Comparison of ENCODE assay signal across 29 cellular contexts in genomic region chr2:16314001-16314400, GRCh38.
A peak's percentile ranks its signal among the peaks of the same experiment; 100 is the strongest.
DNase-seq lines count a peak whose midpoint lies in the region; ATAC-seq, FAIRE-seq and TF ChIP-seq lines count a peak whose summit lies in the region.
"Had no signal": no experiment of that assay in that cellular context is flagged by ENCODE, and none has a peak within 500 bp of the region (broad histone marks: within the 10 kb centered on the region; RNA-seq: fewer than 3 reads in every experiment).

No MANE protein-coding gene starts in this region.

- H3K27me3 ChIP-seq in HepG2 (ENCODE audit: control insufficient read depth in 1 of 2, insufficient read depth in 2 of 2, low read length in 2 of 2) (no peaks in the 10 kb centered on the region), right lobe of liver (no peaks in the 10 kb centered on the region), BE2C (no peaks in the 10 kb centered on the region)
- H3K27me3 ChIP-seq: BLaER1; BLaER1 treated with 17β-estradiol and CSF1 and Interleukin-3, amounts not matched to agents 10 nM and 100 nM had no signal

- FAIRE-seq in HepG2 (lab: Jason Lieb, UNC), result no peak
- FAIRE-seq: A204.1, A549, D721Med had no signal

- no peak overlapping the region for H3K27ac ChIP-seq in HepG2 (ENCODE audit: extremely low read length, insufficient read depth, low read length)
- no peak overlapping the region for H3K27ac ChIP-seq in right lobe of liver
- H3K27ac ChIP-seq: 22Rv1; A549; BLaER1; BLaER1 treated with 17β-estradiol and CSF1 and Interleukin-3, amounts not matched to agents 10 nM and 100 nM; C4-2B had no signal

- H3K9ac ChIP-seq in HepG2 (ENCODE audit: insufficient read depth, low read depth, low read length), result no peak overlapping the region
- H3K9ac ChIP-seq: BLaER1; BLaER1 treated with 17β-estradiol and CSF1 and Interleukin-3, amounts not matched to agents 10 nM and 100 nM had no signal

- POLR2A ChIA-PET in HepG2 (lab: Yijun Ruan, JAX), result no interaction called here

- H3K4me3 ChIP-seq in HepG2 (replicated peaks in 1 of 3; ENCODE audit: insufficient read depth in 1 of 3, low read depth in 2 of 3, low read length in 3 of 3) (no peak overlapping the region), right lobe of liver (no peak overlapping the region), BE2C (ENCODE audit: low read depth, low read length) (no peak overlapping the region)
- H3K4me3 ChIP-seq: A549; BLaER1; BLaER1 treated with 17β-estradiol and CSF1 and Interleukin-3, amounts not matched to agents 10 nM and 100 nM had no signal

- WGBS in HepG2 (ENCODE audit: low lambda C conversion rate), result 87% methylated on average over 1 of the region's 1 CpG
- 82% methylated on average over 1 of the region's 1 CpG for WGBS in right lobe of liver (ENCODE audit: insufficient coverage, low coverage, low lambda C conversion rate, missing lambda C conversion rate)

- H3K9me3 ChIP-seq in HepG2 (ENCODE audit: low read length) (no peaks in the 10 kb centered on the region), right lobe of liver (no peaks in the 10 kb centered on the region), BE2C (no peaks in the 10 kb centered on the region; the same call in 1 of the 2 replicates)
- H3K9me3 ChIP-seq: A549; BLaER1; BLaER1 treated with 17β-estradiol and CSF1 and Interleukin-3, amounts not matched to agents 10 nM and 100 nM had no signal

- H3K36me3 ChIP-seq in HepG2 (replicated peaks in 1 of 2; ENCODE audit: control insufficient read depth in 1 of 2, insufficient read depth in 2 of 2, low read length in 2 of 2) (no peaks in the 10 kb centered on the region), right lobe of liver (no peaks in the 10 kb centered on the region), BE2C (no peaks in the 10 kb centered on the region)
- H3K36me3 ChIP-seq: BLaER1; BLaER1 treated with 17β-estradiol and CSF1 and Interleukin-3, amounts not matched to agents 10 nM and 100 nM had no signal

- DNase-seq in HepG2 (ENCODE audit: low spot score), result no peak
- no peak for DNase-seq in right lobe of liver
- peak; percentile 94 for DNase-seq in BE2C
- DNase-seq: 8988T; ACHN; AML-193; Caco-2; Calu3; CD4-positive, alpha-beta memory T cell; CD4-positive, alpha-beta T cell; CD4-positive, CD25-positive, alpha-beta regulatory T cell; CD8-positive, alpha-beta memory T cell; CD8-positive, alpha-beta T cell; COR-L47; DMS 273 treated with DMSO at 0.1 percent for 48 hours; DMS153; DMS53; DMS79; DMS79 treated with DMSO at 0.1 percent for 48 hours; DND-41; EL had no signal

- H3K4me2 ChIP-seq in HepG2 (ENCODE audit: low read depth, low read length), result no peak overlapping the region
- H3K4me2 ChIP-seq: A549; BLaER1; BLaER1 treated with 17β-estradiol and CSF1 and Interleukin-3, amounts not matched to agents 10 nM and 100 nM had no signal

- BruUV-seq in HepG2 (replicated peaks; lab: Mats Ljungman, UMichigan), result no TSS peak

- intact Hi-C loops in HepG2 (cut with micrococcal nuclease; ENCODE audit: unreplicated experiment), result no loop called here
- intact Hi-C loops in right lobe of liver (cut with DNase I), result no loop called here

- H2AFZ ChIP-seq in HepG2 (ENCODE audit: low read length), result no peak overlapping the region

- no peaks in the 10 kb centered on the region for H4K20me1 ChIP-seq in HepG2 (ENCODE audit: insufficient read depth, low read length)
- H4K20me1 ChIP-seq: BLaER1; BLaER1 treated with 17β-estradiol and CSF1 and Interleukin-3, amounts not matched to agents 10 nM and 100 nM had no signal

- TF ChIP-seq POLR2A in HepG2 (IDR thresholded peaks at IDR 0.05; ENCODE audit: insufficient read depth in 1 of 2, low read depth in 2 of 2, low read length in 2 of 2), result no peak
- no peak for TF ChIP-seq POLR2A in right lobe of liver (IDR thresholded peaks at IDR 0.05)

- H3K79me2 ChIP-seq in HepG2 (ENCODE audit: insufficient read depth, low read length), result no peaks in the 10 kb centered on the region

- CTCF ChIA-PET in HepG2 (lab: Yijun Ruan, JAX; ENCODE audit: low intra/inter-chr PET ratio, low total read pairs), result no interaction called here

- ATAC-seq in HepG2 (no peak), right lobe of liver (no peak), GM18870 (IDR thresholded peaks at IDR 0.05; ENCODE audit: unreplicated experiment) (no peak)
- ATAC-seq: A549; CD8-positive, alpha-beta T cell had no signal

- no peak for TF ChIP-seq EP300 in HepG2 (IDR thresholded peaks at IDR 0.05; ENCODE audit: low read depth in 2 of 2, low read length in 2 of 2)
- TF ChIP-seq EP300 in HepG2 (CRISPR knock-in tag; IDR thresholded peaks at IDR 0.05; ENCODE audit: borderline replicate concordance), result no peak

- H3K4me1 ChIP-seq in HepG2 (ENCODE audit: insufficient read depth, low read length), result no peaks in the 10 kb centered on the region
- H3K4me1 ChIP-seq in right lobe of liver, result no peaks in the 10 kb centered on the region
- H3K4me1 ChIP-seq in BE2C, result peaks cover 9% of the 10 kb centered on the region
- H3K4me1 ChIP-seq: A549 had no signal

- TF ChIP-seq CTCF in HepG2 (CRISPR knock-in tag; IDR thresholded peaks at IDR 0.05) (no peak), right lobe of liver (IDR thresholded peaks at IDR 0.05) (no peak), BE2C (IDR thresholded peaks at IDR 0.05; ENCODE audit: low read depth, low read length) (no peak)

- in situ Hi-C loops in HepG2 (cut with HindIII; ENCODE audit: extremely low pct_ligation_motif_present, low pct_unique_long_range_greater_than_20kb), result no loop called here

- no peak for TF ChIP-seq RAD21 in HepG2 (CRISPR knock-in tag; IDR thresholded peaks at IDR 0.05)

TF ChIP-seq in HepG2, 621 proteins besides CTCF, POLR2A, EP300 and RAD21:
- TF ChIP-seq ZNF317 (CRISPR knock-in tag; IDR thresholded peaks at IDR 0.05) (no peak), ZFP41 (CRISPR knock-in tag; IDR thresholded peaks at IDR 0.05; ENCODE audit: borderline replicate concordance) (no peak), MED8 (CRISPR knock-in tag; IDR thresholded peaks at IDR 0.05; ENCODE audit: insufficient replicate concordance) (no peak), ATF7-NPFF (CRISPR knock-in tag; IDR thresholded peaks at IDR 0.05; ENCODE audit: low read depth) (no peak), CEBPB (IDR thresholded peaks at IDR 0.05; ENCODE audit: borderline replicate concordance, low read depth, low read length) (0 out of 2 replicates have a peak, but pooled peaks have one; percentile 34), CEBPG (CRISPR knock-in tag; IDR thresholded peaks at IDR 0.05) (no peak), ZKSCAN5 (CRISPR knock-in tag; IDR thresholded peaks at IDR 0.05) (no peak)
TF ChIP-seq in HepG2: peak in this region for 1.
